In genomic region chr9:136255896-136256890, GRCh38 we compare ENCODE assay signal across 14 cellular contexts. TPM values are rescaled to one million over a fixed set of nuclear protein-coding genes. Genes with fewer than 3 reads are reported as not detected.
DNase-seq lines count a peak whose midpoint lies in the region; ATAC-seq and TF ChIP-seq lines count a peak whose summit lies in the region.
"Had no signal": no experiment of that assay in that cellular context is flagged by ENCODE, and none has a peak within 500 bp of the region (broad histone marks: within the 10 kb centered on the region; RNA-seq: fewer than 3 reads in every experiment).

No MANE protein-coding gene starts in this region.

- ATAC-seq in CD4-positive, alpha-beta T cell (ENCODE audit: poor library complexity), result peak; percentile 44
- ATAC-seq in HG03196 (IDR thresholded peaks at IDR 0.05; ENCODE audit: unreplicated experiment), result no peak
- ATAC-seq in effector memory CD8-positive, alpha-beta T cell (replicated peaks), result no peak

- H3K27me3 ChIP-seq in CD4-positive, alpha-beta T cell (ENCODE audit: control insufficient read depth, insufficient read depth, low read length), result no peaks in the 10 kb centered on the region
- H3K27me3 ChIP-seq: MG63 had no signal

- no peak overlapping the region for H3K27ac Mint-ChIP-seq in CD4-positive, alpha-beta T cell
- no peak overlapping the region for H3K27ac Mint-ChIP-seq in effector memory CD8-positive, alpha-beta T cell

- no peaks in the 10 kb centered on the region for H3K9me3 ChIP-seq in CD4-positive, alpha-beta T cell (ENCODE audit: control insufficient read depth, low read length)
- H3K9me3 ChIP-seq: MG63 had no signal

- no peaks in the 10 kb centered on the region for H3K36me3 Mint-ChIP-seq in CD4-positive, alpha-beta T cell (ENCODE audit: low read depth)
- H3K36me3 Mint-ChIP-seq in effector memory CD8-positive, alpha-beta T cell (ENCODE audit: insufficient read depth), result no peaks in the 10 kb centered on the region

- CTCF ChIA-PET in CD4-positive, alpha-beta T cell (lab: Charles Lee), result no interaction called here

- no peaks in the 10 kb centered on the region for H3K27me3 Mint-ChIP-seq in CD4-positive, alpha-beta T cell
- H3K27me3 Mint-ChIP-seq in effector memory CD8-positive, alpha-beta T cell, result peaks cover 12 to 32% of the 10 kb centered on the region in 2 donors

- TF ChIP-seq CTCF in CD4-positive, alpha-beta T cell (IDR thresholded peaks at IDR 0.05), result no peak
- TF ChIP-seq CTCF in LNCaP clone FGC (IDR thresholded peaks at IDR 0.05; ENCODE audit: control insufficient read depth, extremely low read depth, insufficient read depth), result peak; percentile 33
- peak; percentile 28 for TF ChIP-seq CTCF in epithelial cell of esophagus (IDR thresholded peaks at IDR 0.05; ENCODE audit: insufficient read depth, low read depth, low read length, missing control alignments)

- no peaks in the 10 kb centered on the region for H3K4me1 Mint-ChIP-seq in CD4-positive, alpha-beta T cell (ENCODE audit: low read depth)
- H3K4me1 Mint-ChIP-seq in effector memory CD8-positive, alpha-beta T cell (ENCODE audit: low read depth in 2 of 2), result no peaks in the 10 kb centered on the region

- no peak overlapping the region for H3K27ac ChIP-seq in CD4-positive, alpha-beta T cell (ENCODE audit: low read depth, low read length)

- no peak overlapping the region for H3K4me3 Mint-ChIP-seq in CD4-positive, alpha-beta T cell
- H3K4me3 Mint-ChIP-seq in effector memory CD8-positive, alpha-beta T cell, result no peak overlapping the region

- H3K9me3 Mint-ChIP-seq in CD4-positive, alpha-beta T cell, result no peaks in the 10 kb centered on the region
- H3K9me3 Mint-ChIP-seq in effector memory CD8-positive, alpha-beta T cell, result no peaks in the 10 kb centered on the region

- POLR2A ChIA-PET in CD4-positive, alpha-beta T cell (lab: Charles Lee), result no interaction called here

- DNase-seq in 8988T (peak; percentile 97), LNCaP clone FGC (ENCODE audit: low read depth) (no peak), epithelial cell of esophagus (ENCODE audit: low read depth) (no peak), nucleus accumbens (lab: John Stamatoyannopoulos, UW) (no peak), mesenteric fat pad (ENCODE audit: low spot score) (no peak)
- no peak for DNase-seq in CD4-positive, alpha-beta T cell
- DNase-seq in effector memory CD8-positive, alpha-beta T cell, result no peak
- DNase-seq: activated CD4-positive, alpha-beta T cell treated with anti-CD3 and anti-CD28 coated beads for 48 hours; activated effector memory CD4-positive, alpha-beta T cell treated with anti-CD3 and anti-CD28 coated beads, Interleukin-2, amount 50 U/mL, for 16 hours; hippocampal formation; retina had no signal

- intact Hi-C loops in CD4-positive, alpha-beta T cell (cut with DNase I, micrococcal nuclease), result no loop called here

- H3K4me3 ChIP-seq in LNCaP clone FGC (ENCODE audit: low read depth, low read length) (no peak overlapping the region), epithelial cell of esophagus (ENCODE audit: low read length) (no peak overlapping the region)
- H3K4me3 ChIP-seq: MG63 had no signal

RNA-seq across cellular contexts. Expression of gene QSOX2, which starts 10.6 kb away (rescaled TPM):
- total RNA-seq in CD4-positive, alpha-beta T cell, result 10 to 100 TPM; 14.4 TPM
- 10.3 TPM for total RNA-seq in mesenteric fat pad

RNA-seq across cellular contexts. Expression of gene CCDC187, which starts 47.7 kb away (rescaled TPM):
- not detected for total RNA-seq in CD4-positive, alpha-beta T cell
- not detected for total RNA-seq in mesenteric fat pad
- total RNA-seq: endothelial cell of umbilical vein had no signal

RNA-seq across cellular contexts. Expression of gene LHX3, which starts 51.3 kb away (rescaled TPM):
- under 1 TPM; 0.11 to 0.16 TPM for total RNA-seq in CD4-positive, alpha-beta T cell
- total RNA-seq in mesenteric fat pad, result not detected
- total RNA-seq: endothelial cell of umbilical vein had no signal
